12 cellular contexts compared by ENCODE assay signal in genomic region chr11:12075822-12076821, GRCh38. TPM values are rescaled to one million over a fixed set of nuclear protein-coding genes. Genes with fewer than 3 reads are reported as not detected.
A peak's percentile ranks its signal among the peaks of the same experiment; 100 is the strongest.
DNase-seq lines count a peak whose midpoint lies in the region; ATAC-seq and TF ChIP-seq lines count a peak whose summit lies in the region.
"Had no signal": no experiment of that assay in that cellular context is flagged by ENCODE, and none has a peak within 500 bp of the region (broad histone marks: within the 10 kb centered on the region; RNA-seq: fewer than 3 reads in every experiment).

No MANE protein-coding gene starts in this region.

- peak; percentile 86 for ATAC-seq in SK-N-SH treated with all-trans-retinoic acid at 6 μM for 48 hours
- no peak for ATAC-seq in HG03196 (IDR thresholded peaks at IDR 0.05; ENCODE audit: unreplicated experiment)
- no peak for ATAC-seq in HG02642 (IDR thresholded peaks at IDR 0.05; ENCODE audit: poor library complexity, unreplicated experiment)
- ATAC-seq in HG02852 (IDR thresholded peaks at IDR 0.05; ENCODE audit: unreplicated experiment) = no peak
- ATAC-seq: stimulated activated naive B cell treated with anti-CD40 and anti-IgM and Interleukin-4, amounts not matched to agents 10 μg/mL and 1 μg/mL and 100 μg/mL, for 72 hours had no signal

- no peaks in the 10 kb centered on the region for H3K27me3 Mint-ChIP-seq in activated naive CD8-positive, alpha-beta T cell treated with anti-CD3 and anti-CD28 coated beads for 36 hours

- H3K9me3 Mint-ChIP-seq in activated naive CD8-positive, alpha-beta T cell treated with anti-CD3 and anti-CD28 coated beads for 36 hours = no peaks in the 10 kb centered on the region
- H3K9me3 Mint-ChIP-seq: activated naive CD8-positive, alpha-beta T cell treated with anti-CD3 and anti-CD28 coated beads, Interleukin-2, amount 10 ng/mL, durations not matched to agents 7 days and 5 days; stimulated activated naive B cell treated with anti-CD40 and anti-IgM and Interleukin-4, amounts not matched to agents 10 μg/mL and 1 μg/mL and 100 μg/mL, for 72 hours had no signal

- no peaks in the 10 kb centered on the region for H3K36me3 Mint-ChIP-seq in activated naive CD8-positive, alpha-beta T cell treated with anti-CD3 and anti-CD28 coated beads for 36 hours
- H3K36me3 Mint-ChIP-seq: activated naive CD8-positive, alpha-beta T cell treated with anti-CD3 and anti-CD28 coated beads, Interleukin-2, amount 10 ng/mL, durations not matched to agents 7 days and 5 days; naive B cell; stimulated activated naive B cell treated with anti-CD40 and anti-IgM and Interleukin-4, amounts not matched to agents 10 μg/mL and 1 μg/mL and 100 μg/mL, for 72 hours had no signal

- no peak overlapping the region for H3K27ac Mint-ChIP-seq in activated naive CD8-positive, alpha-beta T cell treated with anti-CD3 and anti-CD28 coated beads for 36 hours
- H3K27ac Mint-ChIP-seq: activated naive CD8-positive, alpha-beta T cell treated with anti-CD3 and anti-CD28 coated beads, Interleukin-2, amount 10 ng/mL, durations not matched to agents 7 days and 5 days; stimulated activated naive B cell treated with anti-CD40 and anti-IgM and Interleukin-4, amounts not matched to agents 10 μg/mL and 1 μg/mL and 100 μg/mL, for 72 hours had no signal

- H3K4me3 Mint-ChIP-seq in activated naive CD8-positive, alpha-beta T cell treated with anti-CD3 and anti-CD28 coated beads for 36 hours = no peak overlapping the region
- H3K4me3 Mint-ChIP-seq: activated naive CD8-positive, alpha-beta T cell treated with anti-CD3 and anti-CD28 coated beads, Interleukin-2, amount 10 ng/mL, durations not matched to agents 7 days and 5 days; naive B cell; stimulated activated naive B cell treated with anti-CD40 and anti-IgM and Interleukin-4, amounts not matched to agents 10 μg/mL and 1 μg/mL and 100 μg/mL, for 72 hours had no signal

- DNase-seq in EL = peak; percentile 99
- peak; percentile 100 for DNase-seq in fibroblast of peridontal ligament (ENCODE audit: extremely low read depth)
- peak; percentile 98 for DNase-seq in renal cortical epithelial cell (ENCODE audit: low read depth)
- no peak for DNase-seq in activated naive CD8-positive, alpha-beta T cell treated with anti-CD3 and anti-CD28 coated beads for 36 hours
- DNase-seq: activated naive CD8-positive, alpha-beta T cell treated with anti-CD3 and anti-CD28 coated beads, Interleukin-2, amount 10 ng/mL, durations not matched to agents 7 days and 5 days; naive B cell; stimulated activated naive B cell treated with anti-CD40 and anti-IgM and Interleukin-4, amounts not matched to agents 10 μg/mL and 1 μg/mL and 100 μg/mL, for 72 hours; T-helper 1 cell had no signal

- peaks cover 3% of the 10 kb centered on the region for H3K4me1 Mint-ChIP-seq in activated naive CD8-positive, alpha-beta T cell treated with anti-CD3 and anti-CD28 coated beads for 36 hours
- H3K4me1 Mint-ChIP-seq: naive B cell; stimulated activated naive B cell treated with anti-CD40 and anti-IgM and Interleukin-4, amounts not matched to agents 10 μg/mL and 1 μg/mL and 100 μg/mL, for 72 hours had no signal

TF ChIP-seq in SK-N-SH treated with all-trans-retinoic acid at 6 μM for 48 hours, 23 proteins besides CTCF, POLR2A, EP300 and RAD21:
- TF ChIP-seq OSR1 (CRISPR knock-in tag; IDR thresholded peaks at IDR 0.05) (no peak), ZC3H10 (CRISPR knock-in tag; IDR thresholded peaks at IDR 0.05) (0 out of 2 replicates have a peak, but pooled peaks have one; percentile 39)

RNA-seq across cellular contexts. Expression of gene MICAL2, which starts 34.3 kb away (rescaled TPM):
- total RNA-seq in renal cortical epithelial cell = 266 and 361 TPM in 2 replicates
- total RNA-seq in activated naive CD8-positive, alpha-beta T cell treated with anti-CD3 and anti-CD28 coated beads for 36 hours = 10 to 100 TPM; 54.4 to 59.7 TPM
